In genomic region chr9:121498150-121498486, GRCh38 we compare ENCODE assay signal across 8 cellular contexts. TPM values are rescaled to one million over a fixed set of nuclear protein-coding genes. Genes with fewer than 3 reads are reported as not detected.
DNase-seq lines count a peak whose midpoint lies in the region; ATAC-seq, FAIRE-seq and TF ChIP-seq lines count a peak whose summit lies in the region.

No MANE protein-coding gene starts in this region.

- TF ChIP-seq CTCF in GM10266 (IDR thresholded peaks at IDR 0.05; ENCODE audit: control insufficient read depth, insufficient read depth, low read depth, missing control alignments) (peak; percentile 69), HEK293 (tag by site-specific recombination; IDR thresholded peaks at IDR 0.05) (no peak)

- FAIRE-seq in RCC 7860 (lab: Jason Lieb, UNC) = no peak

- H3K9me3 ChIP-seq in HEK293 (ENCODE audit: control insufficient read depth, insufficient read depth, low read depth, low read length) (no peaks in the 10 kb centered on the region), right cardiac atrium (ENCODE audit: control insufficient read depth, low read length) (no peaks in the 10 kb centered on the region)

- peaks cover 7% of the 10 kb centered on the region for H3K4me1 ChIP-seq in HEK293 (ENCODE audit: control insufficient read depth, insufficient read depth, low read length)
- H3K4me1 ChIP-seq in right cardiac atrium (ENCODE audit: control insufficient read depth, insufficient read depth, low read length) = peaks cover 2% of the 10 kb centered on the region

- H3K36me3 ChIP-seq in HEK293 (ENCODE audit: control insufficient read depth in 2 of 2, insufficient read depth in 1 of 2, low read length in 2 of 2) = no peaks in the 10 kb centered on the region

- H3K27ac ChIP-seq in HEK293 (ENCODE audit: extremely low read depth, low read depth, low read length) (no peak overlapping the region), right cardiac atrium (ENCODE audit: low read length) (peak overlapping the region; percentile 57)

- WGBS in right cardiac atrium = 6% methylated on average over 4 of the region's 4 CpGs

- peak; percentile 54 to 65 for ATAC-seq in right cardiac atrium

- intact Hi-C loops in right cardiac atrium (cut with DNase I) = loop anchor here in 1 of 4 donors (5.0 kb wide), 1 partner anchor 36 kb away; no protein-coding TSS in a partner anchor

- H3K4me3 ChIP-seq in HEK293 (ENCODE audit: low read depth, low read length) (no peak overlapping the region), right cardiac atrium (ENCODE audit: low read length) (peak overlapping the region; percentile 59)

- H3K27me3 ChIP-seq in right cardiac atrium (ENCODE audit: control insufficient read depth, insufficient read depth) = no peaks in the 10 kb centered on the region

- DNase-seq in GM10266 (ENCODE audit: extremely low spot score) (peak; percentile 93), M059J (ENCODE audit: low read depth) (peak; percentile 77), RCC 7860 (ENCODE audit: low spot score) (peak; percentile 33), anterior cingulate cortex (lab: John Stamatoyannopoulos, UW) (peak in 33 of 58 donors; percentile 15 to 81 (median 45)), right cardiac atrium (peak in 2 of 3 donors; percentile 43 to 73), retina (peak; percentile 75)
- DNase-seq in activated effector memory CD4-positive, alpha-beta T cell treated with anti-CD3 and anti-CD28 coated beads, Interleukin-2, amount 50 U/mL, for 16 hours = no peak

- POLR2A ChIA-PET in HEK293 (lab: Yijun Ruan, JAX) = interaction anchor here (0.5 kb wide), 1 partner anchor 179 kb away, joined by 4 read pairs; no protein-coding TSS in a partner anchor

- CTCF ChIA-PET in HEK293 (lab: Yijun Ruan, JAX) = interaction anchor here (0.5 to 1.5 kb wide), 24 partner anchors 8 to 517 kb away, joined by 3 to 9 read pairs (median 3); no protein-coding TSS in a partner anchor

TF ChIP-seq in HEK293, 187 proteins besides CTCF, POLR2A, EP300 and RAD21 (continues in another document):
- TF ChIP-seq ZBTB44 (tag by site-specific recombination; IDR thresholded peaks at IDR 0.05) (peak; percentile 58; the same call in 1 of the 2 replicates), ZNF214 (tag by site-specific recombination; IDR thresholded peaks at IDR 0.05; ENCODE audit: borderline replicate concordance) (no peak), ZNF366 (tag by site-specific recombination; conservative IDR thresholded peaks at IDR 0.05) (0 out of 2 replicates have a peak, but pooled peaks have one; percentile 27), ZNF549 (tag by site-specific recombination; IDR thresholded peaks at IDR 0.05) (no peak), ZNF660 (tag by site-specific recombination; IDR thresholded peaks at IDR 0.05) (0 out of 2 replicates have a peak, but pooled peaks have one; percentile 32), ZNF335 (tag by site-specific recombination; conservative IDR thresholded peaks at IDR 0.05) (no peak), SETDB1 (IDR thresholded peaks at IDR 0.05; ENCODE audit: insufficient read length, low read length) (no peak), ZNF654 (tag by site-specific recombination; IDR thresholded peaks at IDR 0.05; ENCODE audit: low read depth) (peak; percentile 45), RBAK (tag by site-specific recombination; IDR thresholded peaks at IDR 0.05) (no peak), FEZF1 (tag by site-specific recombination; IDR thresholded peaks at IDR 0.05) (peak; percentile 86), SCRT1 (tag by site-specific recombination; IDR thresholded peaks at IDR 0.05; ENCODE audit: borderline replicate concordance) (peak; percentile 96), ZFHX2 (tag by site-specific recombination; conservative IDR thresholded peaks at IDR 0.05) (no peak), ZNF10 (tag by site-specific recombination; IDR thresholded peaks at IDR 0.05) (peak; percentile 78; the same call in 1 of the 2 replicates), ZNF624 (tag by site-specific recombination; IDR thresholded peaks at IDR 0.05) (no peak), ZNF629 (tag by site-specific recombination; IDR thresholded peaks at IDR 0.05) (0 out of 2 replicates have a peak, but pooled peaks have one; percentile 46), SP7 (tag by site-specific recombination; IDR thresholded peaks at IDR 0.05) (0 out of 2 replicates have a peak, but pooled peaks have one; percentile 12), ZNF701 (tag by site-specific recombination; IDR thresholded peaks at IDR 0.05) (no peak), TRIM28 (IDR thresholded peaks at IDR 0.05; ENCODE audit: borderline replicate concordance, low read length) (peak; percentile 60; the same call in 1 of the 2 replicates), ZNF391 (tag by site-specific recombination; IDR thresholded peaks at IDR 0.05; ENCODE audit: borderline replicate concordance, low read depth) (no peak), ZEB2 (tag by site-specific recombination; IDR thresholded peaks at IDR 0.05) (peak; percentile 37; the same call in 1 of the 2 replicates), ZNF114 (tag by site-specific recombination; IDR thresholded peaks at IDR 0.05) (no peak), SP2 (tag by site-specific recombination; IDR thresholded peaks at IDR 0.05) (no peak), HOXC10 (CRISPR knock-in tag; IDR thresholded peaks at IDR 0.05) (no peak)
- TF ChIP-seq, protein P1, sequence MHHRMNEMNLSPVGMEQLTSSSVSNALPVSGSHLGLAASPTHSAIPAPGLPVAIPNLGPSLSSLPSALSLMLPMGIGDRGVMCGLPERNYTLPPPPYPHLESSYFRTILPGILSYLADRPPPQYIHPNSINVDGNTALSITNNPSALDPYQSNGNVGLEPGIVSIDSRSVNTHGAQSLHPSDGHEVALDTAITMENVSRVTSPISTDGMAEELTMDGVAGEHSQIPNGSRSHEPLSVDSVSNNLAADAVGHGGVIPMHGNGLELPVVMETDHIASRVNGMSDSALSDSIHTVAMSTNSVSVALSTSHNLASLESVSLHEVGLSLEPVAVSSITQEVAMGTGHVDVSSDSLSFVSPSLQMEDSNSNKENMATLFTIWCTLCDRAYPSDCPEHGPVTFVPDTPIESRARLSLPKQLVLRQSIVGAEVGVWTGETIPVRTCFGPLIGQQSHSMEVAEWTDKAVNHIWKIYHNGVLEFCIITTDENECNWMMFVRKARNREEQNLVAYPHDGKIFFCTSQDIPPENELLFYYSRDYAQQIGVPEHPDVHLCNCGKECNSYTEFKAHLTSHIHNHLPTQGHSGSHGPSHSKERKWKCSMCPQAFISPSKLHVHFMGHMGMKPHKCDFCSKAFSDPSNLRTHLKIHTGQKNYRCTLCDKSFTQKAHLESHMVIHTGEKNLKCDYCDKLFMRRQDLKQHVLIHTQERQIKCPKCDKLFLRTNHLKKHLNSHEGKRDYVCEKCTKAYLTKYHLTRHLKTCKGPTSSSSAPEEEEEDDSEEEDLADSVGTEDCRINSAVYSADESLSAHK (tag by site-specific recombination; IDR thresholded peaks at IDR 0.05) = 0 out of 2 replicates have a peak, but pooled peaks have one; percentile 33
- TF ChIP-seq, protein P2, sequence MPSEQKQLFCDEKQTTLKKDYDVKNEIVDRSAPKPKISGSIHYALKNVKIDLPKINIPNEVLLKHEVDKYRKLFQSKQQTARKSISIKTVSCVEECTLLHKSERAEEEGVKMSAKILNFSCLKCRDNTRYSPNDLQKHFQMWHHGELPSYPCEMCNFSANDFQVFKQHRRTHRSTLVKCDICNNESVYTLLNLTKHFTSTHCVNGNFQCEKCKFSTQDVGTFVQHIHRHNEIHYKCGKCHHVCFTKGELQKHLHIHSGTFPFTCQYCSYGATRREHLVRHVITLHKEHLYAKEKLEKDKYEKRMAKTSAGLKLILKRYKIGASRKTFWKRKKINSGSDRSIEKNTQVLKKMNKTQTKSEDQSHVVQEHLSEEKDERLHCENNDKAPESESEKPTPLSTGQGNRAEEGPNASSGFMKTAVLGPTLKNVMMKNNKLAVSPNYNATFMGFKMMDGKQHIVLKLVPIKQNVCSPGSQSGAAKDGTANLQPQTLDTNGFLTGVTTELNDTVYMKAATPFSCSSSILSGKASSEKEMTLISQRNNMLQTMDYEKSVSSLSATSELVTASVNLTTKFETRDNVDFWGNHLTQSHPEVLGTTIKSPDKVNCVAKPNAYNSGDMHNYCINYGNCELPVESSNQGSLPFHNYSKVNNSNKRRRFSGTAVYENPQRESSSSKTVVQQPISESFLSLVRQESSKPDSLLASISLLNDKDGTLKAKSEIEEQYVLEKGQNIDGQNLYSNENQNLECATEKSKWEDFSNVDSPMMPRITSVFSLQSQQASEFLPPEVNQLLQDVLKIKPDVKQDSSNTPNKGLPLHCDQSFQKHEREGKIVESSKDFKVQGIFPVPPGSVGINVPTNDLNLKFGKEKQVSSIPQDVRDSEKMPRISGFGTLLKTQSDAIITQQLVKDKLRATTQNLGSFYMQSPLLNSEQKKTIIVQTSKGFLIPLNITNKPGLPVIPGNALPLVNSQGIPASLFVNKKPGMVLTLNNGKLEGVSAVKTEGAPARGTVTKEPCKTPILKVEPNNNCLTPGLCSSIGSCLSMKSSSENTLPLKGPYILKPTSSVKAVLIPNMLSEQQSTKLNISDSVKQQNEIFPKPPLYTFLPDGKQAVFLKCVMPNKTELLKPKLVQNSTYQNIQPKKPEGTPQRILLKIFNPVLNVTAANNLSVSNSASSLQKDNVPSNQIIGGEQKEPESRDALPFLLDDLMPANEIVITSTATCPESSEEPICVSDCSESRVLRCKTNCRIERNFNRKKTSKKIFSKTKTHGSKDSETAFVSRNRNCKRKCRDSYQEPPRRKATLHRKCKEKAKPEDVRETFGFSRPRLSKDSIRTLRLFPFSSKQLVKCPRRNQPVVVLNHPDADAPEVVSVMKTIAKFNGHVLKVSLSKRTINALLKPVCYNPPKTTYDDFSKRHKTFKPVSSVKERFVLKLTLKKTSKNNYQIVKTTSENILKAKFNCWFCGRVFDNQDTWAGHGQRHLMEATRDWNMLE (tag by site-specific recombination; conservative IDR thresholded peaks at IDR 0.05; ENCODE audit: low read depth) = no peak

RNA-seq across cellular contexts. Expression of gene GGTA1, which starts 1.5 kb away (rescaled TPM):
- not detected in 2 replicates for total RNA-seq in M059J (2014; rRNA removed; shearing (Covaris generic))
- 10 to 100 TPM; 12.3 to 30.1 (median 22.3) TPM for total RNA-seq in right cardiac atrium
- polyA plus RNA-seq in right cardiac atrium = 42.5 TPM

Comparison
In these comparisons a context has a peak if more than half of its experiments do, and no peak if none do; other contexts are left out.
1. RNA of gene GGTA1, which starts 1.5 kb away (total RNA-seq): 12.3 to 30.1 TPM in right cardiac atrium; not detected in M059J; every median in the first group is over 10 times any median in the second.